Comparison of ENCODE assay signal across 8 cellular contexts in the genomic region with DNA sequence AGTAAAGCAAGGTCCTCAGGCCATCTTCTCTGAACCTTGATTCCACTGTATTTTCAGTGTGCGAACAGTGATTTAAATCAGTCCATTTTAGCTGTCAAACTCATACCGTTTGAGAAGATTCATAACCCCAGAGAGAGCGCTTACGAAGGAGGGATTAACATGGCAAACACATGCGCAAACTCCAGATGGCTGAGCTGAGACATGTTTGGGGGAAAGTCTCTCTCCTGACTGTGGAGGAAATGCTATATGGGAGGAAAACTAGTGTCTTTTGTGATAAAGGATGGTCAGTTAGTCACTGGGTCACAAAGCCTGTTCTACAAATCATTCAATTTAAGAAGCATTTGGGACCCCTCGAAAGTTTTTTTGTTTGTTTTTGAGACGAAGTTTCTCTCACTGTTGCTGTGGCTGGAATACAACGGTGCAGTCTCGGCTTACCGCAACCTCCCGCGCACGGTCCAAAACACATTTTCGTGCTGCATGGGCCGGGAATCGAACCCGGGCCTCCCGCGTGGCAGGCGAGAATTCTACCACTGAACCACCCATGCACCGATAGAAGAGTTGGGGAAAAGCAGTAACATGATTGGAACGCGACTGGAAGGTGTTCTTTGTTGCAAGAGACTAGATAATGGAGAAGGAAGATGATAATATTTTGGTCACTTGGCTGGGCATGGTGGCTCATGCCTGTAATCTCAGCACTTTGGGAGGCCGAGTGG.
DNase-seq lines count a peak whose midpoint lies in the region; ATAC-seq and FAIRE-seq lines count a peak whose summit lies in the region.

No MANE protein-coding gene starts in this region.

- peak overlapping the region; percentile 60 for H3K4me3 ChIP-seq in iPS-18a (ENCODE audit: low read length)

- H3K9ac ChIP-seq in iPS-18a (ENCODE audit: low read length), result peak overlapping the region; percentile 62

- peak; percentile 68 for FAIRE-seq in RCC 7860 (lab: Jason Lieb, UNC)

- H3K4me1 ChIP-seq in iPS-18a (ENCODE audit: control insufficient read depth, low read depth, low read length), result no peaks in the 10 kb centered on the region

- H3K27ac ChIP-seq in iPS-18a (ENCODE audit: low read length), result no peak overlapping the region

- no peaks in the 10 kb centered on the region for H3K36me3 ChIP-seq in iPS-18a (ENCODE audit: control insufficient read depth, low read depth, low read length)

- no peaks in the 10 kb centered on the region for H3K27me3 ChIP-seq in iPS-18a (ENCODE audit: control insufficient read depth, insufficient read depth, low read length)

- no peaks in the 10 kb centered on the region for H3K9me3 ChIP-seq in iPS-18a (ENCODE audit: control insufficient read depth, low read depth, low read length)

- DNase-seq in GM04504 (ENCODE audit: low read depth), result peak; percentile 63
- peak; percentile 85 for DNase-seq in RCC 7860 (ENCODE audit: low spot score)
- DNase-seq in amniotic epithelial cell (ENCODE audit: low read depth), result peak; percentile 93
- DNase-seq in stimulated activated CD4-positive, alpha-beta T cell treated with anti-CD3 and anti-CD28 coated beads, Interleukin-1b, Interleukin-23, amount 100 ng/mL, for 48 hours, result peak; percentile 69
- no peak for DNase-seq in DMS153 (lab: John Stamatoyannopoulos, UW)

- ATAC-seq in HG03103 (IDR thresholded peaks at IDR 0.05; ENCODE audit: low read depth, unreplicated experiment), result peak; percentile 79
- no peak for ATAC-seq in HG03520 (IDR thresholded peaks at IDR 0.05; ENCODE audit: unreplicated experiment)
